Comparison of ENCODE assay signal across 16 cellular contexts in the genomic region with DNA sequence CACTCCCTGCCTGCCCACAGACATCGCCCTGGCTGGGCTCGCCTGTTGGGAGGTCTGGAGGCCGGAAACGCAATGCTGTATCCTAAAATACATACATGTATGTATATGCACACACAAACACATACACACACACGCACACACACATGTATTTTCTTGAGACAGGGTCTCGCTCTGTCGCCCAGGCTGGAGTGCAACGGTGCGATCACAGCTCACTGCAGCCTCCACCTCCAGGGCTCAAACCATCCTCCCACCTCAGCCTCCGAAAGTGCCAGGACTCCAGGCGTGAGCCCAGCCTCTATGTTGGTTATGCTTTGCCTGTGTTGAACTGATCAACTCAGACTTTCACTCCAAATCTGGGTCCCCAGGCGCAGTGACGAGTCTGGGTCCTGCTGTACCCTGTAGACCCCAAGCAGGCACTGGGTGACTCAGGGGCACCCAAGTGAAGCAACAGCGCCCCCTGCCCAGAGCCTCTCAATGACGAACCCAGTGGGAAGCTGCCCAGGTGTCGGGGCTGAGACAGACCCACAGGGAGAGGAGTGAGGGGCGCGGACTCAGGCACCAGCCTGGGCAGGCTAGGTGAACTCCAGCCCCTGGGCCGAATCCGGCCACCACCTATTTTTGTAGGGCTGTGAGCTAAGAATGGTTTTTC. TPM values are rescaled to one million over a fixed set of nuclear protein-coding genes. Genes with fewer than 3 reads are reported as not detected.
DNase-seq lines count a peak whose midpoint lies in the region; ATAC-seq and TF ChIP-seq lines count a peak whose summit lies in the region.
"Had no signal": no experiment of that assay in that cellular context is flagged by ENCODE, and none has a peak within 500 bp of the region (broad histone marks: within the 10 kb centered on the region; RNA-seq: fewer than 3 reads in every experiment).

No MANE protein-coding gene starts in this region.

- no peaks in the 10 kb centered on the region for H3K27me3 ChIP-seq in WERI-Rb-1 (ENCODE audit: insufficient read depth, low read depth, severe bottlenecking)
- H3K27me3 ChIP-seq in osteoblast (ENCODE audit: insufficient read depth, low read length): no peaks in the 10 kb centered on the region
- H3K27me3 ChIP-seq: gastroesophageal sphincter had no signal

- H3K27ac Mint-ChIP-seq in activated CD8-positive, alpha-beta T cell treated with anti-CD3 and anti-CD28 coated beads for 36 hours: no peak overlapping the region
- no peak overlapping the region for H3K27ac Mint-ChIP-seq in activated CD8-positive, alpha-beta T cell treated with anti-CD3 and anti-CD28 coated beads, Interleukin-2, amount 10 ng/mL, durations not matched to agents 7 days and 5 days
- H3K27ac Mint-ChIP-seq: B cell; dendritic cell treated with granulocyte-macrophage colony-stimulating factor and Interleukin-4, amounts not matched to agents 40 ng/mL and 50 ng/mL, for 4 days; type B pancreatic cell had no signal

- CTCF ChIA-PET in activated CD8-positive, alpha-beta T cell treated with anti-CD3 and anti-CD28 coated beads for 36 hours (lab: Charles Lee): no interaction called here
- CTCF ChIA-PET in activated CD8-positive, alpha-beta T cell treated with anti-CD3 and anti-CD28 coated beads, Interleukin-2, amount 10 ng/mL, durations not matched to agents 7 days and 5 days (lab: Charles Lee): interaction anchor here (0.6 to 1.4 kb wide), 3 partner anchors 12 to 71 kb away, joined by 3 read pairs; no protein-coding TSS in a partner anchor
- CTCF ChIA-PET in HEK293 (lab: Yijun Ruan, JAX): interaction anchor here (0.6 to 1.0 kb wide), 6 partner anchors 9 to 185 kb away, joined by 3 to 4 read pairs (median 3); no protein-coding TSS in a partner anchor

- DNase-seq in activated CD8-positive, alpha-beta T cell treated with anti-CD3 and anti-CD28 coated beads for 36 hours: peak; percentile 55
- no peak for DNase-seq in activated CD8-positive, alpha-beta T cell treated with anti-CD3 and anti-CD28 coated beads, Interleukin-2, amount 10 ng/mL, durations not matched to agents 7 days and 5 days
- DNase-seq in WERI-Rb-1 (peak; percentile 55), osteoblast (ENCODE audit: insufficient read length, low spot score, missing footprints) (no peak), germinal center (ENCODE audit: low spot score) (no peak)
- DNase-seq: NCI-H526, small intestine had no signal

- no peak overlapping the region for H3K4me3 ChIP-seq in HEK293 (ENCODE audit: low read depth, low read length)
- H3K4me3 ChIP-seq in WERI-Rb-1 (ENCODE audit: low read depth, low read length): no peak overlapping the region
- no peak overlapping the region for H3K4me3 ChIP-seq in osteoblast (ENCODE audit: insufficient read depth, low read length)
- H3K4me3 ChIP-seq: gastroesophageal sphincter had no signal

- H3K9me3 ChIP-seq in HEK293 (ENCODE audit: control insufficient read depth, insufficient read depth, low read depth, low read length): no peaks in the 10 kb centered on the region
- no peaks in the 10 kb centered on the region for H3K9me3 ChIP-seq in WERI-Rb-1 (ENCODE audit: severe bottlenecking)
- H3K9me3 ChIP-seq in osteoblast (ENCODE audit: low read depth, low read length): no peaks in the 10 kb centered on the region
- H3K9me3 ChIP-seq: gastroesophageal sphincter had no signal

- H3K36me3 Mint-ChIP-seq in activated CD8-positive, alpha-beta T cell treated with anti-CD3 and anti-CD28 coated beads for 36 hours (ENCODE audit: low read depth): peaks cover 10% of the 10 kb centered on the region
- H3K36me3 Mint-ChIP-seq in activated CD8-positive, alpha-beta T cell treated with anti-CD3 and anti-CD28 coated beads, Interleukin-2, amount 10 ng/mL, durations not matched to agents 7 days and 5 days (ENCODE audit: low read depth): peaks cover 7% of the 10 kb centered on the region

- H3K36me3 ChIP-seq in HEK293 (ENCODE audit: control insufficient read depth in 2 of 2, insufficient read depth in 1 of 2, low read length in 2 of 2): peaks cover 0 to 61% of the 10 kb centered on the region in 2 experiments; a peak in 2 of 3 replicates
- peaks cover 83% of the 10 kb centered on the region for H3K36me3 ChIP-seq in WERI-Rb-1
- H3K36me3 ChIP-seq in osteoblast (ENCODE audit: insufficient read depth, low read length): peaks cover 17% of the 10 kb centered on the region

- no peak overlapping the region for H3K27ac ChIP-seq in HEK293 (ENCODE audit: extremely low read depth, low read depth, low read length)
- H3K27ac ChIP-seq in WERI-Rb-1: peak overlapping the region; percentile 99
- H3K27ac ChIP-seq in osteoblast (ENCODE audit: low read depth, low read length): no peak overlapping the region
- H3K27ac ChIP-seq: gastroesophageal sphincter had no signal

- H3K4me2 ChIP-seq in osteoblast (ENCODE audit: insufficient read depth, low read length): no peak overlapping the region

- no peak for ATAC-seq in activated CD8-positive, alpha-beta T cell treated with anti-CD3 and anti-CD28 coated beads for 36 hours
- no peak for ATAC-seq in activated CD8-positive, alpha-beta T cell treated with anti-CD3 and anti-CD28 coated beads, Interleukin-2, amount 10 ng/mL, durations not matched to agents 7 days and 5 days
- ATAC-seq in GM21515 (IDR thresholded peaks at IDR 0.05; ENCODE audit: unreplicated experiment) (no peak), HG02885 (IDR thresholded peaks at IDR 0.05; ENCODE audit: poor library complexity, unreplicated experiment) (no peak)
- ATAC-seq: activated naive CD4-positive, alpha-beta T cell treated with anti-CD3 and anti-CD28 coated beads, Interleukin-2, amount 50 U/mL, for 72 hours; gastroesophageal sphincter; left lobe of liver had no signal

- H3K4me3 Mint-ChIP-seq in activated CD8-positive, alpha-beta T cell treated with anti-CD3 and anti-CD28 coated beads for 36 hours: no peak overlapping the region
- H3K4me3 Mint-ChIP-seq in activated CD8-positive, alpha-beta T cell treated with anti-CD3 and anti-CD28 coated beads, Interleukin-2, amount 10 ng/mL, durations not matched to agents 7 days and 5 days: no peak overlapping the region
- H3K4me3 Mint-ChIP-seq: B cell; dendritic cell treated with granulocyte-macrophage colony-stimulating factor and Interleukin-4, amounts not matched to agents 40 ng/mL and 50 ng/mL, for 4 days; type B pancreatic cell had no signal

- no peaks in the 10 kb centered on the region for H3K79me2 ChIP-seq in osteoblast (ENCODE audit: insufficient read depth, low read length)

- H2AFZ ChIP-seq in osteoblast (ENCODE audit: low read length): no peak overlapping the region

- POLR2A ChIA-PET in activated CD8-positive, alpha-beta T cell treated with anti-CD3 and anti-CD28 coated beads for 36 hours (lab: Charles Lee): interaction anchor here (0.6 to 1.1 kb wide), 3 partner anchors 8 to 15 kb away, joined by 3 to 4 read pairs (median 3); no protein-coding TSS in a partner anchor
- POLR2A ChIA-PET in activated CD8-positive, alpha-beta T cell treated with anti-CD3 and anti-CD28 coated beads, Interleukin-2, amount 10 ng/mL, durations not matched to agents 7 days and 5 days (lab: Charles Lee): interaction anchor here (0.6 kb wide), 1 partner anchor 870 kb away, joined by 4 read pairs; no protein-coding TSS in a partner anchor
- POLR2A ChIA-PET in HEK293 (lab: Yijun Ruan, JAX): interaction anchor here (1.0 kb wide), 1 partner anchor 27 kb away, joined by 3 read pairs; no protein-coding TSS in a partner anchor

- intact Hi-C loops in activated CD8-positive, alpha-beta T cell treated with anti-CD3 and anti-CD28 coated beads for 36 hours (cut with micrococcal nuclease): no loop called here

- no peaks in the 10 kb centered on the region for H3K4me1 ChIP-seq in HEK293 (ENCODE audit: control insufficient read depth, insufficient read depth, low read length)
- H3K4me1 ChIP-seq in osteoblast (ENCODE audit: insufficient read depth, low read length): peaks cover 5% of the 10 kb centered on the region

- H3K9me3 Mint-ChIP-seq in activated CD8-positive, alpha-beta T cell treated with anti-CD3 and anti-CD28 coated beads for 36 hours: no peaks in the 10 kb centered on the region
- H3K9me3 Mint-ChIP-seq in activated CD8-positive, alpha-beta T cell treated with anti-CD3 and anti-CD28 coated beads, Interleukin-2, amount 10 ng/mL, durations not matched to agents 7 days and 5 days (ENCODE audit: insufficient read depth): no peaks in the 10 kb centered on the region
- H3K9me3 Mint-ChIP-seq: activated naive CD4-positive, alpha-beta T cell treated with anti-CD3 and anti-CD28 coated beads, Interleukin-2, amount 50 U/mL, for 72 hours; dendritic cell treated with granulocyte-macrophage colony-stimulating factor and Interleukin-4, amounts not matched to agents 40 ng/mL and 50 ng/mL, for 4 days; type B pancreatic cell had no signal

- no peaks in the 10 kb centered on the region for H3K4me1 Mint-ChIP-seq in activated CD8-positive, alpha-beta T cell treated with anti-CD3 and anti-CD28 coated beads for 36 hours (ENCODE audit: low read depth)
- H3K4me1 Mint-ChIP-seq in activated CD8-positive, alpha-beta T cell treated with anti-CD3 and anti-CD28 coated beads, Interleukin-2, amount 10 ng/mL, durations not matched to agents 7 days and 5 days (ENCODE audit: low read depth): peaks cover 5% of the 10 kb centered on the region

- peak; percentile 35 for TF ChIP-seq CTCF in activated CD8-positive, alpha-beta T cell treated with anti-CD3 and anti-CD28 coated beads for 36 hours (IDR thresholded peaks at IDR 0.05)
- TF ChIP-seq CTCF in HEK293 (tag by site-specific recombination; IDR thresholded peaks at IDR 0.05) (no peak), WERI-Rb-1 (IDR thresholded peaks at IDR 0.05; ENCODE audit: low read depth, low read length) (peak; percentile 70), osteoblast (IDR thresholded peaks at IDR 0.05; ENCODE audit: extremely low read depth, low read depth, low read length) (peak; percentile 12)

- peaks cover 4% of the 10 kb centered on the region for H4K20me1 ChIP-seq in osteoblast (ENCODE audit: insufficient read depth, low read length)

- no peaks in the 10 kb centered on the region for H3K27me3 Mint-ChIP-seq in activated CD8-positive, alpha-beta T cell treated with anti-CD3 and anti-CD28 coated beads for 36 hours
- no peaks in the 10 kb centered on the region for H3K27me3 Mint-ChIP-seq in activated CD8-positive, alpha-beta T cell treated with anti-CD3 and anti-CD28 coated beads, Interleukin-2, amount 10 ng/mL, durations not matched to agents 7 days and 5 days (ENCODE audit: low read depth)
- H3K27me3 Mint-ChIP-seq: B cell; dendritic cell treated with granulocyte-macrophage colony-stimulating factor and Interleukin-4, amounts not matched to agents 40 ng/mL and 50 ng/mL, for 4 days; type B pancreatic cell had no signal

RNA-seq across cellular contexts. Expression of gene CACTIN, which starts 27.4 kb away (rescaled TPM):
- total RNA-seq in activated CD8-positive, alpha-beta T cell treated with anti-CD3 and anti-CD28 coated beads for 36 hours: 10 to 100 TPM; 25.9 to 28.5 TPM
- total RNA-seq in activated CD8-positive, alpha-beta T cell treated with anti-CD3 and anti-CD28 coated beads, Interleukin-2, amount 10 ng/mL, durations not matched to agents 7 days and 5 days: 10 to 100 TPM; 31.2 to 37.0 TPM
- 17.4 and 19.9 TPM in 2 replicates for total RNA-seq in osteoblast

RNA-seq across cellular contexts. Expression of gene PIP5K1C, which starts 46.3 kb away (rescaled TPM):
- total RNA-seq in activated CD8-positive, alpha-beta T cell treated with anti-CD3 and anti-CD28 coated beads for 36 hours: 10 to 100 TPM; 20.4 to 22.2 TPM
- total RNA-seq in activated CD8-positive, alpha-beta T cell treated with anti-CD3 and anti-CD28 coated beads, Interleukin-2, amount 10 ng/mL, durations not matched to agents 7 days and 5 days: 10 to 100 TPM; 19.7 to 20.0 TPM
- 30.4 and 31.5 TPM in 2 replicates for total RNA-seq in osteoblast

RNA-seq across cellular contexts. Expression of gene TBXA2R, which starts 47.3 kb away (rescaled TPM):
- total RNA-seq in activated CD8-positive, alpha-beta T cell treated with anti-CD3 and anti-CD28 coated beads for 36 hours: 1 to 10 TPM; 2.7 to 3.0 TPM
- 1 to 10 TPM; 2.6 to 2.8 TPM for total RNA-seq in activated CD8-positive, alpha-beta T cell treated with anti-CD3 and anti-CD28 coated beads, Interleukin-2, amount 10 ng/mL, durations not matched to agents 7 days and 5 days
- total RNA-seq in osteoblast: 1.4 and 1.5 TPM in 2 replicates

RNA-seq across cellular contexts. Expression of gene TJP3, which starts 54.2 kb away (rescaled TPM):
- 1 to 10 TPM in 1 of 2 experiments, under 1 TPM in 1; 0.69 to 2.4 TPM for total RNA-seq in activated CD8-positive, alpha-beta T cell treated with anti-CD3 and anti-CD28 coated beads for 36 hours
- 1 to 10 TPM; 1.3 TPM for total RNA-seq in activated CD8-positive, alpha-beta T cell treated with anti-CD3 and anti-CD28 coated beads, Interleukin-2, amount 10 ng/mL, durations not matched to agents 7 days and 5 days
- not detected in 2 replicates for total RNA-seq in osteoblast

Comparison
In these comparisons a context has a peak if more than half of its experiments do, and no peak if none do; other contexts are left out.
1. DNase-seq: peak in activated CD8-positive, alpha-beta T cell treated with anti-CD3 and anti-CD28 coated beads for 36 hours (single experiment) and WERI-Rb-1 (single experiment); none in activated CD8-positive, alpha-beta T cell treated with anti-CD3 and anti-CD28 coated beads, Interleukin-2, amount 10 ng/mL, durations not matched to agents 7 days and 5 days (single experiment), osteoblast (single experiment) and germinal center (single experiment).